In genomic region chr14:85420707-85421106, GRCh38 we compare ENCODE assay signal across 23 cellular contexts.
"Had no signal": no experiment of that assay in that cellular context is flagged by ENCODE, and none has a peak within 500 bp of the region (broad histone marks: within the 10 kb centered on the region; RNA-seq: fewer than 3 reads in every experiment).

No MANE protein-coding gene starts in this region.

- H3K9me3 Mint-ChIP-seq: brain had no signal

- H3K4me1 Mint-ChIP-seq: activated B cell treated with CpG ODN at 0.5 μM for 24 hours; activated CD4-positive, alpha-beta T cell treated with anti-CD3 and anti-CD28 coated beads, Interleukin-2, amount 10 ng/mL, durations not matched to agents 24 days and 14 days had no signal

- H3K36me3 Mint-ChIP-seq: activated CD4-positive, alpha-beta memory T cell treated with anti-CD3 and anti-CD28 coated beads for 36 hours; activated naive CD8-positive, alpha-beta T cell; brain had no signal

- H3K27me3 ChIP-seq: Peyer's patch had no signal

- DNase-seq: activated B cell treated with CpG ODN at 0.5 μM for 24 hours; activated CD4-positive, alpha-beta memory T cell treated with anti-CD3 and anti-CD28 coated beads for 36 hours; activated CD4-positive, alpha-beta T cell treated with anti-CD3 and anti-CD28 coated beads for 1 hour; activated CD4-positive, alpha-beta T cell treated with anti-CD3 and anti-CD28 coated beads, Interleukin-2, amount 10 ng/mL, durations not matched to agents 24 days and 14 days; activated CD8-positive, alpha-beta memory T cell treated with anti-CD3 and anti-CD28 coated beads for 24 hours; activated gamma-delta T cell; activated naive CD4-positive, alpha-beta T cell treated with anti-CD3 and anti-CD28 coated beads for 36 hours; activated T-cell treated with anti-CD3 and anti-CD28 coated beads, Interleukin-2, amount 50 U/mL, for 4 hours; amygdala; cerebellar nuclear complex; MM.1S; NCI-H1105; NCI-H1436 treated with DMSO at 0.1 percent for 48 hours; NCI-H187 treated with DMSO at 0.1 percent for 48 hours; NCI-H2081 treated with DMSO at 0.1 percent for 48 hours; NCI-H446; NCI-H524; Peyer's patch; SHP77 treated with DMSO at 0.1 percent for 48 hours; T-helper 9 cell had no signal

- H3K27ac ChIP-seq: Peyer's patch had no signal

- H3K36me3 ChIP-seq: Peyer's patch had no signal

- H3K9me3 ChIP-seq: Peyer's patch had no signal

- H3K4me1 ChIP-seq: Peyer's patch had no signal

- H3K27ac Mint-ChIP-seq: activated B cell treated with CpG ODN at 0.5 μM for 24 hours; activated CD4-positive, alpha-beta memory T cell treated with anti-CD3 and anti-CD28 coated beads for 36 hours; activated CD4-positive, alpha-beta T cell treated with anti-CD3 and anti-CD28 coated beads, Interleukin-2, amount 10 ng/mL, durations not matched to agents 24 days and 14 days; activated naive CD4-positive, alpha-beta T cell treated with anti-CD3 and anti-CD28 coated beads for 36 hours; activated naive CD8-positive, alpha-beta T cell; brain; T-helper 1 cell treated with Interleukin-12 subunit alpha and Interleukin-12 subunit beta and Interleukin-4 antibody, amounts not matched to agents 30 μg/mL and 1 μg/mL, for 36 hours had no signal

- H3K27me3 Mint-ChIP-seq: activated B cell treated with CpG ODN at 0.5 μM for 24 hours; activated CD4-positive, alpha-beta memory T cell treated with anti-CD3 and anti-CD28 coated beads for 36 hours; activated CD4-positive, alpha-beta T cell treated with anti-CD3 and anti-CD28 coated beads, Interleukin-2, amount 10 ng/mL, durations not matched to agents 24 days and 14 days; activated naive CD8-positive, alpha-beta T cell; brain had no signal

- H3K4me3 ChIP-seq: Peyer's patch had no signal

- ATAC-seq: activated T-cell treated with anti-CD3 and anti-CD28 coated beads, Interleukin-2, amount 50 U/mL, for 4 hours had no signal

- H3K4me3 Mint-ChIP-seq: activated B cell treated with CpG ODN at 0.5 μM for 24 hours; activated CD4-positive, alpha-beta memory T cell treated with anti-CD3 and anti-CD28 coated beads for 36 hours; activated CD4-positive, alpha-beta T cell treated with anti-CD3 and anti-CD28 coated beads, Interleukin-2, amount 10 ng/mL, durations not matched to agents 24 days and 14 days; activated naive CD4-positive, alpha-beta T cell treated with anti-CD3 and anti-CD28 coated beads for 36 hours; activated naive CD8-positive, alpha-beta T cell; activated T-cell treated with anti-CD3 and anti-CD28 coated beads, Interleukin-2, amount 50 U/mL, for 4 hours; brain; T-helper 1 cell treated with Interleukin-12 subunit alpha and Interleukin-12 subunit beta and Interleukin-4 antibody, amounts not matched to agents 30 μg/mL and 1 μg/mL, for 36 hours had no signal
